8 cellular contexts compared by ENCODE assay signal in the genomic region with DNA sequence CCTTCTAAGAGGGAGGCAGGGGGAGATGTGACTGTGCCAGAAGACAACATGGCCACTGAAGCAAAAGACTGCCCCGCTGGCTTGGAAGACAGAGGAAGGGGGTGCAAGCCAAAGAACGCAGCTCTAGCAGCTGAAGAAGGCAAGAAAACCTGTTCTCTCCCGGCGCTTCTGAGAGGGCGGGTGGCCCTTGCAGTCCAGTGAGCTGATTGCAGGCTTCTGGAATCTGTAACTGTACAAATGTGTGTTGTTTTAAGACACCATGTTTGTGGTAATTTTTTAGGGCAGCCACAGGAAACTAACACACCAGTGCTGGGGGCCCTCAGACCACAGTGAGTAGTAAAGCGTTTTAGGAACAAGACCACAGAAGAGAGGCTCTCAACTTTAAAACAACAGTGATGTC. TPM values are rescaled to one million over a fixed set of nuclear protein-coding genes. Genes with fewer than 3 reads are reported as not detected.
DNase-seq lines count a peak whose midpoint lies in the region; ATAC-seq, FAIRE-seq and TF ChIP-seq lines count a peak whose summit lies in the region.

No MANE protein-coding gene starts in this region.

- H3K4me3 Mint-ChIP-seq in activated T-cell treated with anti-CD3 and anti-CD28 coated beads, Interleukin-2, amount 50 U/mL, for 24 hours = no peak overlapping the region
- H3K4me3 Mint-ChIP-seq in T-helper 1 cell treated with Interleukin-12 subunit alpha and Interleukin-12 subunit beta and Interleukin-4 antibody, amounts not matched to agents 30 μg/mL and 1 μg/mL, for 36 hours = peak overlapping the region; percentile 20
- peak overlapping the region; percentile 32 to 48 for H3K4me3 Mint-ChIP-seq in stimulated activated naive CD8-positive, alpha-beta T cell treated with anti-CD3 and anti-CD28 coated beads, Interleukin-15, amount 100 ng/mL, for 72 hours

- no peaks in the 10 kb centered on the region for H3K9me3 Mint-ChIP-seq in activated T-cell treated with anti-CD3 and anti-CD28 coated beads, Interleukin-2, amount 50 U/mL, for 24 hours
- no peaks in the 10 kb centered on the region for H3K9me3 Mint-ChIP-seq in T-helper 1 cell treated with Interleukin-12 subunit alpha and Interleukin-12 subunit beta and Interleukin-4 antibody, amounts not matched to agents 30 μg/mL and 1 μg/mL, for 36 hours
- no peaks in the 10 kb centered on the region for H3K9me3 Mint-ChIP-seq in stimulated activated naive CD8-positive, alpha-beta T cell treated with anti-CD3 and anti-CD28 coated beads, Interleukin-15, amount 100 ng/mL, for 72 hours

- no peak for TF ChIP-seq POLR2A in GM12892 (IDR thresholded peaks at IDR 0.05; ENCODE audit: low read depth, low read length)

- no peak overlapping the region for H3K4me3 ChIP-seq in fibroblast of villous mesenchyme (ENCODE audit: low read depth, low read length)

- FAIRE-seq in GM12892 (lab: Jason Lieb, UNC) = no peak

- no peaks in the 10 kb centered on the region for H3K27me3 Mint-ChIP-seq in activated T-cell treated with anti-CD3 and anti-CD28 coated beads, Interleukin-2, amount 50 U/mL, for 24 hours
- H3K27me3 Mint-ChIP-seq in T-helper 1 cell treated with Interleukin-12 subunit alpha and Interleukin-12 subunit beta and Interleukin-4 antibody, amounts not matched to agents 30 μg/mL and 1 μg/mL, for 36 hours (ENCODE audit: low read depth) = no peaks in the 10 kb centered on the region
- H3K27me3 Mint-ChIP-seq in stimulated activated naive CD8-positive, alpha-beta T cell treated with anti-CD3 and anti-CD28 coated beads, Interleukin-15, amount 100 ng/mL, for 72 hours = no peaks in the 10 kb centered on the region

- peak overlapping the region; percentile 75 for H3K27ac Mint-ChIP-seq in activated T-cell treated with anti-CD3 and anti-CD28 coated beads, Interleukin-2, amount 50 U/mL, for 24 hours
- H3K27ac Mint-ChIP-seq in T-helper 1 cell treated with Interleukin-12 subunit alpha and Interleukin-12 subunit beta and Interleukin-4 antibody, amounts not matched to agents 30 μg/mL and 1 μg/mL, for 36 hours = peak overlapping the region; percentile 28
- peak overlapping the region; percentile 77 to 84 for H3K27ac Mint-ChIP-seq in stimulated activated naive CD8-positive, alpha-beta T cell treated with anti-CD3 and anti-CD28 coated beads, Interleukin-15, amount 100 ng/mL, for 72 hours

- peaks cover 35% of the 10 kb centered on the region for H3K4me1 Mint-ChIP-seq in activated T-cell treated with anti-CD3 and anti-CD28 coated beads, Interleukin-2, amount 50 U/mL, for 24 hours (ENCODE audit: low read depth)
- H3K4me1 Mint-ChIP-seq in T-helper 1 cell treated with Interleukin-12 subunit alpha and Interleukin-12 subunit beta and Interleukin-4 antibody, amounts not matched to agents 30 μg/mL and 1 μg/mL, for 36 hours (ENCODE audit: low read depth) = peaks cover 41% of the 10 kb centered on the region
- peaks cover 45% of the 10 kb centered on the region for H3K4me1 Mint-ChIP-seq in stimulated activated naive CD8-positive, alpha-beta T cell treated with anti-CD3 and anti-CD28 coated beads, Interleukin-15, amount 100 ng/mL, for 72 hours

- no peak for DNase-seq in activated T-cell treated with anti-CD3 and anti-CD28 coated beads, Interleukin-2, amount 50 U/mL, for 24 hours
- DNase-seq in activated T-cell treated with anti-CD3 and anti-CD28 coated beads for 4 hours (no peak), fibroblast of villous mesenchyme (ENCODE audit: low read depth) (peak; percentile 23), GM12892 (ENCODE audit: insufficient read length) (no peak)
- DNase-seq in stimulated activated naive CD8-positive, alpha-beta T cell treated with anti-CD3 and anti-CD28 coated beads, Interleukin-15, amount 100 ng/mL, for 72 hours = peak in 1 of 2 donors; percentile 46

- ATAC-seq in stimulated activated naive CD8-positive, alpha-beta T cell treated with anti-CD3 and anti-CD28 coated beads, Interleukin-15, amount 100 ng/mL, for 72 hours = peak; percentile 82
- no peak for ATAC-seq in HG02588 (IDR thresholded peaks at IDR 0.05; ENCODE audit: unreplicated experiment)
- no peak for ATAC-seq in HG03108 (IDR thresholded peaks at IDR 0.05; ENCODE audit: unreplicated experiment)

- no peak for TF ChIP-seq CTCF in fibroblast of villous mesenchyme (IDR thresholded peaks at IDR 0.05; ENCODE audit: insufficient read depth, low read depth, low read length)

- peaks cover 63% of the 10 kb centered on the region for H3K36me3 Mint-ChIP-seq in activated T-cell treated with anti-CD3 and anti-CD28 coated beads, Interleukin-2, amount 50 U/mL, for 24 hours (ENCODE audit: low read depth)
- H3K36me3 Mint-ChIP-seq in T-helper 1 cell treated with Interleukin-12 subunit alpha and Interleukin-12 subunit beta and Interleukin-4 antibody, amounts not matched to agents 30 μg/mL and 1 μg/mL, for 36 hours (ENCODE audit: low read depth) = peaks cover 29% of the 10 kb centered on the region

RNA-seq across cellular contexts. Expression of a gene that starts 47.0 kb away (rescaled TPM):
- 107 and 153 TPM in 2 replicates for total RNA-seq in fibroblast of villous mesenchyme
- 96.6 TPM for polyA plus RNA-seq in GM12892 (2012; ENCODE audit: missing spikeins)

Comparison
In these comparisons a context has a peak if more than half of its experiments do, and no peak if none do; other contexts are left out.
1. H3K27ac Mint-ChIP-seq: peak in every context shown above with its lines; median percentile 80 in stimulated activated naive CD8-positive, alpha-beta T cell treated with anti-CD3 and anti-CD28 coated beads, Interleukin-15, amount 100 ng/mL, for 72 hours; 75 in activated T-cell treated with anti-CD3 and anti-CD28 coated beads, Interleukin-2, amount 50 U/mL, for 24 hours; 28 in T-helper 1 cell treated with Interleukin-12 subunit alpha and Interleukin-12 subunit beta and Interleukin-4 antibody, amounts not matched to agents 30 μg/mL and 1 μg/mL, for 36 hours.